Comparison of ENCODE assay signal across 20 cellular contexts in genomic region chr11:134339756-134340155, GRCh38. TPM values are rescaled to one million over a fixed set of nuclear protein-coding genes. Genes with fewer than 3 reads are reported as not detected.
DNase-seq lines count a peak whose midpoint lies in the region; ATAC-seq, FAIRE-seq and TF ChIP-seq lines count a peak whose summit lies in the region.
"Had no signal": no experiment of that assay in that cellular context is flagged by ENCODE, and none has a peak within 500 bp of the region (broad histone marks: within the 10 kb centered on the region; RNA-seq: fewer than 3 reads in every experiment).

No MANE protein-coding gene starts in this region.

- no peak overlapping the region for H2AFZ ChIP-seq in PC-9

- TF ChIP-seq CTCF in PC-9 (conservative IDR thresholded peaks at IDR 0.05) (no peak), Caco-2 (IDR thresholded peaks at IDR 0.05; ENCODE audit: insufficient read depth in 1 of 2, low read depth in 1 of 2, low read length in 1 of 2, severe bottlenecking in 1 of 2, unreplicated experiment in 1 of 2) (no peak)

- H3K9ac ChIP-seq in mucosa of rectum (ENCODE audit: low read depth in 1 of 2, low read length in 2 of 2), result peak overlapping the region in 1 of 2 donors; percentile 18
- H3K9ac ChIP-seq: BLaER1 had no signal

- H3K4me2 ChIP-seq in PC-9, result peak overlapping the region; percentile 59
- H3K4me2 ChIP-seq: A549, BLaER1 had no signal

- intact Hi-C loops in PC-9 (cut with micrococcal nuclease; ENCODE audit: unreplicated experiment) (no loop called here), Caco-2 (cut with micrococcal nuclease; ENCODE audit: unreplicated experiment) (no loop called here)

- no TSS peak for BruUV-seq in PC-9 (replicated peaks; lab: Mats Ljungman, UMichigan)
- no TSS peak for BruUV-seq in Caco-2 (replicated peaks; lab: Mats Ljungman, UMichigan)

- no peaks in the 10 kb centered on the region for H3K36me3 Mint-ChIP-seq in natural killer cell treated with Interleukin-12 subunit alpha and Interleukin-12 subunit beta and Interleukin-15 and Interleukin-18, amount 100 ng/mL, for 72 hours
- no peaks in the 10 kb centered on the region for H3K36me3 Mint-ChIP-seq in Caco-2 (ENCODE audit: insufficient read depth, unreplicated experiment)
- H3K36me3 Mint-ChIP-seq: CD4-positive, alpha-beta memory T cell had no signal

- H3K4me1 ChIP-seq in PC-9 (replicated peaks; ENCODE audit: insufficient read depth), result peaks cover 25% of the 10 kb centered on the region
- H3K4me1 ChIP-seq in mucosa of rectum (ENCODE audit: control insufficient read depth in 2 of 2, insufficient read depth in 2 of 2, low read length in 2 of 2), result peaks cover 0 to 21% of the 10 kb centered on the region in 2 donors
- peaks cover 5% of the 10 kb centered on the region; the same call in 1 of the 2 replicates for H3K4me1 ChIP-seq in Caco-2
- H3K4me1 ChIP-seq: A549, BLaER1 had no signal

- peaks cover 6% of the 10 kb centered on the region; the same call in 1 of the 2 replicates for H3K79me2 ChIP-seq in PC-9 (ENCODE audit: low read depth)

- TF ChIP-seq POLR2A in H54 (IDR thresholded peaks at IDR 0.05; ENCODE audit: low read depth, low read length), result no peak

- peaks cover 23% of the 10 kb centered on the region for H3F3A ChIP-seq in PC-9 (ENCODE audit: insufficient read depth, low read depth)

- no peaks in the 10 kb centered on the region for H4K20me1 ChIP-seq in PC-9 (ENCODE audit: insufficient read depth)
- H4K20me1 ChIP-seq: BLaER1 had no signal

- H3K9me2 ChIP-seq in PC-9 (ENCODE audit: insufficient read depth), result no peaks in the 10 kb centered on the region

- H3K4me1 Mint-ChIP-seq in natural killer cell treated with Interleukin-12 subunit alpha and Interleukin-12 subunit beta and Interleukin-15 and Interleukin-18, amount 100 ng/mL, for 72 hours (ENCODE audit: low read depth in 2 of 2), result no peaks in the 10 kb centered on the region
- peaks cover 9% of the 10 kb centered on the region for H3K4me1 Mint-ChIP-seq in Caco-2 (ENCODE audit: low read depth, unreplicated experiment)
- H3K4me1 Mint-ChIP-seq: CD4-positive, alpha-beta memory T cell had no signal

- no peak for FAIRE-seq in H54 (lab: Jason Lieb, UNC)
- FAIRE-seq: A549, GM12891, GM18507, K562 had no signal

- no peaks in the 10 kb centered on the region for H3K9me3 ChIP-seq in PC-9 (ENCODE audit: insufficient read depth, low read depth)
- H3K9me3 ChIP-seq in mucosa of rectum (ENCODE audit: control insufficient read depth in 2 of 2, low read length in 2 of 2), result no peaks in the 10 kb centered on the region
- H3K9me3 ChIP-seq in Caco-2, result no peaks in the 10 kb centered on the region
- H3K9me3 ChIP-seq: A549, BLaER1 had no signal

- POLR2A ChIA-PET in PC-9 (lab: Charles Lee; ENCODE audit: unreplicated experiment) (interaction anchor here (0.5 kb wide), 1 partner anchor 192 kb away, joined by 4 read pairs; no protein-coding TSS in a partner anchor), Caco-2 (lab: Charles Lee) (no interaction called here)

- CTCF ChIA-PET in PC-9 (lab: Charles Lee) (no interaction called here), Caco-2 (lab: Charles Lee) (no interaction called here)

- H3K4me3 Mint-ChIP-seq in natural killer cell treated with Interleukin-12 subunit alpha and Interleukin-12 subunit beta and Interleukin-15 and Interleukin-18, amount 100 ng/mL, for 72 hours, result no peak overlapping the region
- no peak overlapping the region for H3K4me3 Mint-ChIP-seq in Caco-2 (ENCODE audit: unreplicated experiment)
- H3K4me3 Mint-ChIP-seq: CD4-positive, alpha-beta memory T cell had no signal

- H3K27ac Mint-ChIP-seq in natural killer cell treated with Interleukin-12 subunit alpha and Interleukin-12 subunit beta and Interleukin-15 and Interleukin-18, amount 100 ng/mL, for 72 hours, result no peak overlapping the region
- no peak overlapping the region for H3K27ac Mint-ChIP-seq in Caco-2 (ENCODE audit: unreplicated experiment)

- peak; percentile 26 for DNase-seq in H7
- DNase-seq in PC-9, result peak; percentile 13 to 89
- no peak for DNase-seq in natural killer cell treated with Interleukin-12 subunit alpha and Interleukin-12 subunit beta and Interleukin-15 and Interleukin-18, amount 100 ng/mL, for 72 hours (ENCODE audit: low spot score)
- DNase-seq in inferior parietal cortex (ENCODE audit: extremely low spot score), result no peak
- no peak for DNase-seq in Caco-2
- no peak for DNase-seq in H54 (ENCODE audit: insufficient read length, low spot score)
- DNase-seq: CD4-positive, alpha-beta memory T cell; HCEC 1CT; NCI-H2107; NCI-H510A; NCI-H748 treated with DMSO at 0.1 percent for 48 hours; SIG-M5 had no signal

- peaks cover 0 to 6% of the 10 kb centered on the region in 2 donors for H3K27me3 Mint-ChIP-seq in natural killer cell treated with Interleukin-12 subunit alpha and Interleukin-12 subunit beta and Interleukin-15 and Interleukin-18, amount 100 ng/mL, for 72 hours
- H3K27me3 Mint-ChIP-seq in Caco-2 (ENCODE audit: insufficient read depth, unreplicated experiment), result no peaks in the 10 kb centered on the region

- H3K9me3 Mint-ChIP-seq in natural killer cell treated with Interleukin-12 subunit alpha and Interleukin-12 subunit beta and Interleukin-15 and Interleukin-18, amount 100 ng/mL, for 72 hours, result no peaks in the 10 kb centered on the region
- no peaks in the 10 kb centered on the region for H3K9me3 Mint-ChIP-seq in Caco-2 (ENCODE audit: unreplicated experiment)
- H3K9me3 Mint-ChIP-seq: CD4-positive, alpha-beta memory T cell had no signal

- H3K36me3 ChIP-seq in H7 (replicated peaks; ENCODE audit: control insufficient read depth, insufficient read depth, low read length) (no peaks in the 10 kb centered on the region), PC-9 (ENCODE audit: low read depth) (no peaks in the 10 kb centered on the region), mucosa of rectum (ENCODE audit: control insufficient read depth in 2 of 2, insufficient read depth in 2 of 2, low read length in 2 of 2) (no peaks in the 10 kb centered on the region), Caco-2 (ENCODE audit: control insufficient read depth, insufficient read depth, low read length) (no peaks in the 10 kb centered on the region)
- H3K36me3 ChIP-seq: BLaER1 had no signal

- H3K27ac ChIP-seq in PC-9 (0 out of 2 replicates have a peak overlapping the region, but pooled peaks have one; percentile 31), mucosa of rectum (ENCODE audit: low read depth in 2 of 2, low read length in 2 of 2) (peak overlapping the region; percentile 75 to 77)
- H3K27ac ChIP-seq: A549, BLaER1 had no signal

- ATAC-seq in esophagus mucosa, result peak; percentile 80
- ATAC-seq in natural killer cell treated with Interleukin-12 subunit alpha and Interleukin-12 subunit beta and Interleukin-15 and Interleukin-18, amount 100 ng/mL, for 72 hours, result no peak
- ATAC-seq: A549, K562 had no signal

- H3K4me3 ChIP-seq in H7 (ENCODE audit: insufficient read depth, low read depth, low read length), result no peak overlapping the region
- H3K4me3 ChIP-seq in PC-9, result no peak overlapping the region
- peak overlapping the region in 1 of 2 donors; percentile 11 for H3K4me3 ChIP-seq in mucosa of rectum (ENCODE audit: low read length in 2 of 2)
- no peak overlapping the region for H3K4me3 ChIP-seq in Caco-2 (ENCODE audit: low read depth, low read length)
- H3K4me3 ChIP-seq: A549, BLaER1, K562 had no signal

- H3K27me3 ChIP-seq in H7 (ENCODE audit: control insufficient read depth, insufficient read depth, low read length) (no peaks in the 10 kb centered on the region; the same call in 1 of the 2 replicates), PC-9 (ENCODE audit: insufficient read depth, low read depth) (no peaks in the 10 kb centered on the region), mucosa of rectum (ENCODE audit: control insufficient read depth in 2 of 2, insufficient read depth in 2 of 2, low read length in 2 of 2) (no peaks in the 10 kb centered on the region), Caco-2 (replicated peaks; ENCODE audit: control insufficient read depth, insufficient read depth, low read length) (no peaks in the 10 kb centered on the region)
- H3K27me3 ChIP-seq: BLaER1 had no signal

RNA-seq across cellular contexts. Expression of gene GLB1L2, which starts 8.0 kb away (rescaled TPM):
- 3.7 and 4.1 TPM in 2 replicates for total RNA-seq in H7 (2014; rRNA removed; shearing (Covaris generic))
- total RNA-seq in PC-9 (2021) (28.8 and 32.2 TPM in 2 replicates), esophagus mucosa (2.2 TPM), Caco-2 (2022) (15.8 TPM in 2 replicates)
- total RNA-seq in natural killer cell treated with Interleukin-12 subunit alpha and Interleukin-12 subunit beta and Interleukin-15 and Interleukin-18, amount 100 ng/mL, for 72 hours, result 10 to 100 TPM in 1 of 2 donors, 1 to 10 TPM in 1; 1.7 to 15.0 TPM
- total RNA-seq: OCI-LY7 had no signal

Comparison
In these comparisons a context has a peak if more than half of its experiments do, and no peak if none do; other contexts are left out.
1. DNase-seq: peak in H7 (single experiment) and PC-9 (2 of 2); none in natural killer cell treated with Interleukin-12 subunit alpha and Interleukin-12 subunit beta and Interleukin-15 and Interleukin-18, amount 100 ng/mL, for 72 hours (single experiment), inferior parietal cortex (single experiment), Caco-2 (0 of 2) and H54 (single experiment).